Comparison of ENCODE assay signal across 7 cellular contexts in the genomic region with DNA sequence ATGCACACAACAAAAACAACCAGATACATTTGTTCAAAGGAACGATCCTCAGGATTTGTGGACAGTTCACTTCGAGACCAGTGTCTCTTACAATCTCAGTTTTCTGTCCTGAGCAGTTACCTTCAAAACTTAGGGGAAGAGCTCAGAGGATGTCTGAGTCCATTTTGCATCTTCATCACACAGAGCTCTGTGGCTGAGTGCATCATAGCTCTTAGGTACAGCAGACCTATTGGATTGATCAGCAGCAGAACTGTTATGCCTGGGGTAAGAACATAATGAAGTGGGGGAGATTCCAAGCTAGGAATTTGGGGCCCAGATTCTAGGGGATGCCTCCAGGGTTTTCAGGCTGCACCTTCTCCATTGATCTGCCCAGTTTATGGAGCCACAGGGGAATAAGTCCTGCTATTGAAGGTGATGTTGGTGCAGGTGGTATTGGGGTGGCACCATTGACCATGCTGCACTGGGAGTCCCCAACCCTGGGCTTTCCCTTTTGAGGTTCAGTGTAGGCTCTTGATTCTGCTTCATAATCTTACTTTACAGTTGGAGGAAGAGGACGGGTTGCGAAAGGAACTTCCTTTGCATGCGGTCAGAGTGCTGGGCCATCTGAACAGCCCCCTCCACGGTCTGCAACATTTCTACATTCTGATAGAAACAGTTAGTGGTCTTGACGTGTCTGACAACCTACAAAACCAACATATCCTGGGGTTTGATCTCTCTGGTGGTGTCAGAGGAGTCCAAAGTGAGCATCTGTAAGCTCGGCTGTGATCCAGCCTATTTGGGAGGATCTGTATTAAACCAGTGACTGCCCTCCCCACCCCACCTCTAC.
A peak's percentile ranks its signal among the peaks of the same experiment; 100 is the strongest.
DNase-seq lines count a peak whose midpoint lies in the region; ATAC-seq and TF ChIP-seq lines count a peak whose summit lies in the region.

No MANE protein-coding gene starts in this region.

- ATAC-seq in GM19035 (IDR thresholded peaks at IDR 0.05; ENCODE audit: unreplicated experiment) (peak; percentile 79), HG02970 (IDR thresholded peaks at IDR 0.05; ENCODE audit: low FRiP score, unreplicated experiment) (peak; percentile 67), upper lobe of left lung (ENCODE audit: low FRiP score in 2 of 2) (peak; percentile 71 to 81)

- DNase-seq in SIG-M5 treated with dmso at 0.1 percent for 504 hours (lab: John Stamatoyannopoulos, UW; ENCODE audit: unreplicated experiment) (peak; percentile 97), upper lobe of left lung (peak in 1 of 2 donors; percentile 67), DMS114 treated with DMSO at 0.1 percent for 48 hours (lab: John Stamatoyannopoulos, UW; ENCODE audit: unreplicated experiment) (no peak), NCI-H1048 (lab: John Stamatoyannopoulos, UW) (no peak)

- no peak overlapping the region for H3K9ac ChIP-seq in duodenal mucosa (ENCODE audit: low read depth in 1 of 2, low read length in 2 of 2)

- TF ChIP-seq CTCF in upper lobe of left lung (IDR thresholded peaks at IDR 0.05): no peak

- H3K9me3 ChIP-seq in duodenal mucosa (ENCODE audit: control insufficient read depth in 1 of 2, low read length in 2 of 2): no peaks in the 10 kb centered on the region
- no peaks in the 10 kb centered on the region for H3K9me3 ChIP-seq in upper lobe of left lung

- H3K4me1 ChIP-seq in duodenal mucosa (ENCODE audit: control insufficient read depth in 1 of 2, insufficient read depth in 2 of 2, low read length in 2 of 2): peaks cover 11 to 12% of the 10 kb centered on the region in 2 donors
- H3K4me1 ChIP-seq in upper lobe of left lung: peaks cover 10 to 41% (median 18%) of the 10 kb centered on the region in 4 donors

- TF ChIP-seq EP300 in upper lobe of left lung (IDR thresholded peaks at IDR 0.05): no peak

- no peak overlapping the region for H3K27ac ChIP-seq in duodenal mucosa (ENCODE audit: low read depth, low read length)
- H3K27ac ChIP-seq in upper lobe of left lung: peak overlapping the region in 3 of 4 donors; percentile 49 to 76 (median 75)

- H3K27me3 ChIP-seq in duodenal mucosa (ENCODE audit: control insufficient read depth in 1 of 2, insufficient read depth in 2 of 2, low read length in 2 of 2) (no peaks in the 10 kb centered on the region), upper lobe of left lung (no peaks in the 10 kb centered on the region)

- TF ChIP-seq POLR2A in upper lobe of left lung (IDR thresholded peaks at IDR 0.05): no peak

- H3K4me3 ChIP-seq in duodenal mucosa (ENCODE audit: low read depth in 1 of 2, low read length in 2 of 2) (peak overlapping the region; percentile 10 to 37), upper lobe of left lung (no peak overlapping the region)

- no peaks in the 10 kb centered on the region for H3K36me3 ChIP-seq in duodenal mucosa (ENCODE audit: control insufficient read depth in 1 of 2, insufficient read depth in 2 of 2, low read length in 2 of 2)
- H3K36me3 ChIP-seq in upper lobe of left lung: no peaks in the 10 kb centered on the region

- WGBS in upper lobe of left lung, 2 donors: 52 to 59% methylated on average over 8 of the region's 8 CpGs

Comparison
In these comparisons a context has a peak if more than half of its experiments do, and no peak if none do; other contexts are left out.
1. H3K4me3 ChIP-seq: peak in duodenal mucosa (2 of 2); none in upper lobe of left lung (0 of 4).
2. Peak in every context shown above with its lines, with median percentiles within 50 percentile points of each other: ATAC-seq.